ENCODE assay signal across 2 cellular contexts in the genomic region with DNA sequence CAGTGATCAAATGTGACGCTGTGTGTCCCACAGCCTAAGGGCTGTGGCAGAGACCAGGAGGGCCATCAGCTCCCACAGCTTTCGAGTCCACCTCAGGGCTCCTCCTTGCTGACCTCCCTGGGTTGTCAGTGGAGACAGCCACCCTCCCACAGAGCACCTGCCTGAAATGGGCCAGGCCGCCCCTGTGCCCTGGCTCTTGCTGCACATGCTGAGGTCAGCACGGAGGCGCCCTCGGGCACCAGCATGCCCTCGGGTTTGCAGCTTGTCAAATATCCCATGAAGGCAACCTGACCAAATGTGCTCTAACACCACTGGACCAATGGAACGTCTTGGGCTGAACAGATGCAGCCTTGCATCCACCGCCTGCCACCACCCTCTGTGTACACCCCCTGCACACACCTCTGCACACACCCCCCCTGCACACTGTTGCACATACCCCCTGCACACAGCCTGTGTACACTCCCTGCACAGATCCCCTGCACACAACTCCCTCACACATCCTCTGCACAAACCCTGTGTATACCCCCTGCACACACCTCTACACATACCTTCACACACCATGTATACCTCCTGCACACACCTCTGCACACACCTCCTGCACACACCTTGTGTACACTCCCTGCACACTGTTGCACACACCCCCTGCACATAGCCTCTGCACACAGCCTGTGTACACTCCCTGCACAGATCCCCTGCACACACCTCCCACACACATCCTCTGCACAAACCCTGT.
TF ChIP-seq lines count a peak whose summit lies in the region.

No MANE protein-coding gene starts in this region.

TF ChIP-seq in IMR-90, 13 proteins besides CTCF, POLR2A, EP300 and RAD21:
- TF ChIP-seq MXI1 (IDR thresholded peaks at IDR 0.05; ENCODE audit: borderline replicate concordance, low read depth, low read length) (no peak), RFX5 (IDR thresholded peaks at IDR 0.05; ENCODE audit: low read depth, low read length) (no peak)

TF ChIP-seq in neural cell, 6 proteins besides CTCF, POLR2A, EP300 and RAD21:
- no peak for TF ChIP-seq POLR2AphosphoS5 (IDR thresholded peaks at IDR 0.05)
- TF ChIP-seq, protein P1, sequence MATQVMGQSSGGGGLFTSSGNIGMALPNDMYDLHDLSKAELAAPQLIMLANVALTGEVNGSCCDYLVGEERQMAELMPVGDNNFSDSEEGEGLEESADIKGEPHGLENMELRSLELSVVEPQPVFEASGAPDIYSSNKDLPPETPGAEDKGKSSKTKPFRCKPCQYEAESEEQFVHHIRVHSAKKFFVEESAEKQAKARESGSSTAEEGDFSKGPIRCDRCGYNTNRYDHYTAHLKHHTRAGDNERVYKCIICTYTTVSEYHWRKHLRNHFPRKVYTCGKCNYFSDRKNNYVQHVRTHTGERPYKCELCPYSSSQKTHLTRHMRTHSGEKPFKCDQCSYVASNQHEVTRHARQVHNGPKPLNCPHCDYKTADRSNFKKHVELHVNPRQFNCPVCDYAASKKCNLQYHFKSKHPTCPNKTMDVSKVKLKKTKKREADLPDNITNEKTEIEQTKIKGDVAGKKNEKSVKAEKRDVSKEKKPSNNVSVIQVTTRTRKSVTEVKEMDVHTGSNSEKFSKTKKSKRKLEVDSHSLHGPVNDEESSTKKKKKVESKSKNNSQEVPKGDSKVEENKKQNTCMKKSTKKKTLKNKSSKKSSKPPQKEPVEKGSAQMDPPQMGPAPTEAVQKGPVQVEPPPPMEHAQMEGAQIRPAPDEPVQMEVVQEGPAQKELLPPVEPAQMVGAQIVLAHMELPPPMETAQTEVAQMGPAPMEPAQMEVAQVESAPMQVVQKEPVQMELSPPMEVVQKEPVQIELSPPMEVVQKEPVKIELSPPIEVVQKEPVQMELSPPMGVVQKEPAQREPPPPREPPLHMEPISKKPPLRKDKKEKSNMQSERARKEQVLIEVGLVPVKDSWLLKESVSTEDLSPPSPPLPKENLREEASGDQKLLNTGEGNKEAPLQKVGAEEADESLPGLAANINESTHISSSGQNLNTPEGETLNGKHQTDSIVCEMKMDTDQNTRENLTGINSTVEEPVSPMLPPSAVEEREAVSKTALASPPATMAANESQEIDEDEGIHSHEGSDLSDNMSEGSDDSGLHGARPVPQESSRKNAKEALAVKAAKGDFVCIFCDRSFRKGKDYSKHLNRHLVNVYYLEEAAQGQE (IDR thresholded peaks at IDR 0.05; ENCODE audit: borderline replicate concordance) = no peak
- TF ChIP-seq MXI1 (conservative IDR thresholded peaks at IDR 0.05; ENCODE audit: poor library complexity, severe bottlenecking) = no peak
- TF ChIP-seq EZH2 (IDR thresholded peaks at IDR 0.05; ENCODE audit: borderline replicate concordance, insufficient read depth, low read length, poor library complexity, severe bottlenecking) = no peak
- TF ChIP-seq TAF1 (IDR thresholded peaks at IDR 0.05; ENCODE audit: low read depth) = no peak
- TF ChIP-seq SMC3 (conservative IDR thresholded peaks at IDR 0.05; ENCODE audit: poor library complexity) = no peak
TF ChIP-seq in neural cell: peak in this region for 0.
